Comparison of ENCODE assay signal across 1 cellular context in genomic region chr6:166405416-166405815, GRCh38.
TF ChIP-seq lines count a peak whose summit lies in the region.

No MANE protein-coding gene starts in this region.

TF ChIP-seq in HepG2, 621 proteins besides CTCF, POLR2A, EP300 and RAD21:
- TF ChIP-seq ZNF646 (CRISPR knock-in tag; IDR thresholded peaks at IDR 0.05) (0 out of 2 replicates have a peak, but pooled peaks have one; percentile 21), BORCS8-MEF2B (CRISPR knock-in tag; IDR thresholded peaks at IDR 0.05) (0 out of 2 replicates have a peak, but pooled peaks have one; percentile 28), ZBTB14 (CRISPR knock-in tag; IDR thresholded peaks at IDR 0.05) (no peak), NRL (CRISPR knock-in tag; IDR thresholded peaks at IDR 0.05; ENCODE audit: borderline replicate concordance) (0 out of 2 replicates have a peak, but pooled peaks have one; percentile 26), ZNF782 (CRISPR knock-in tag; IDR thresholded peaks at IDR 0.05; ENCODE audit: borderline replicate concordance) (0 out of 2 replicates have a peak, but pooled peaks have one; percentile 10)
